Comparison of ENCODE assay signal across 1 cellular context in the genomic region with DNA sequence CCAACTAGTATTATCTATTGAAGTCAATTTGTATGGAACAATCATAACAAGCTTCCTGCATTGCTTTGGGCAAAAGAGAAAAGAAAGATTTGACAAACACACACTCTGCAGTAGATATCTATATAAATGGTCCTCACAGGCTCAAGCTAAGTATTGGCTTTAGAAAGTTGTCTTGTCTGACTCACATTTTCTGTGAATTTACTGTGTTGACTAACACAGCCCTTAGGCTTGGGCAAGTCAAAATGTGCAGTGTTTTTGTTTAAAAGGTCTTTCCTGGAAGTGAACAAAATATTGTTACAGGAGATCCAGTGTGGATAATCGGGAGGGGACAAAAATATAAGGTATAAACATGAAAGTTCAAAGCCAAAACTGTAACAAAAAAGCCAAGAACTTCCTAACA.
TF ChIP-seq lines count a peak whose summit lies in the region.

No MANE protein-coding gene starts in this region.

TF ChIP-seq in GM23338, 12 proteins besides CTCF, POLR2A, EP300 and RAD21 (continued from another document):
- no peak for TF ChIP-seq REST (IDR thresholded peaks at IDR 0.05; ENCODE audit: unreplicated experiment)
- no peak for TF ChIP-seq ZNF114 (CRISPR knock-in tag; IDR thresholded peaks at IDR 0.05)
- TF ChIP-seq POLR2AphosphoS5 (IDR thresholded peaks at IDR 0.05; ENCODE audit: low read depth), result no peak
- TF ChIP-seq EZH2 (IDR thresholded peaks at IDR 0.05; ENCODE audit: low read depth, unreplicated experiment), result no peak
- no peak for TF ChIP-seq STAT1 (IDR thresholded peaks at IDR 0.05; ENCODE audit: unreplicated experiment)
